ENCODE assay signal across 16 cellular contexts in genomic region chr22:43106302-43106701, GRCh38. TPM values are rescaled to one million over a fixed set of nuclear protein-coding genes. Genes with fewer than 3 reads are reported as not detected.
DNase-seq lines count a peak whose midpoint lies in the region; ATAC-seq, FAIRE-seq and TF ChIP-seq lines count a peak whose summit lies in the region.
"Had no signal": no experiment of that assay in that cellular context is flagged by ENCODE, and none has a peak within 500 bp of the region (broad histone marks: within the 10 kb centered on the region; RNA-seq: fewer than 3 reads in every experiment).

No MANE protein-coding gene starts in this region.

- in situ Hi-C loops in K562 (cut with MboI), result no loop called here

- H3K23me2 ChIP-seq in H9 (ENCODE audit: insufficient read length, low read depth, low read length, poor library complexity, severe bottlenecking), result peaks cover 7% of the 10 kb centered on the region

- H2BK5ac ChIP-seq in H9 (ENCODE audit: insufficient read length, low read length) (no peak overlapping the region), neuronal stem cell (ENCODE audit: low read length) (peak overlapping the region; percentile 53)

- no peaks in the 10 kb centered on the region for H3K9me3 Mint-ChIP-seq in H9
- H3K9me3 Mint-ChIP-seq: CD4-positive, alpha-beta memory T cell had no signal

- peaks cover 16 to 28% of the 10 kb centered on the region in 2 experiments for H3K4me1 Mint-ChIP-seq in H9

- H3K79me1 ChIP-seq in H9 (ENCODE audit: insufficient read depth, low read depth, low read length, poor library complexity, severe bottlenecking) (no peaks in the 10 kb centered on the region), neuronal stem cell (ENCODE audit: low read depth, low read length) (no peaks in the 10 kb centered on the region)

- H4K8ac ChIP-seq in H9 (replicated peaks; ENCODE audit: insufficient read length, low read depth, low read length) (no peak overlapping the region), neuronal stem cell (ENCODE audit: low read depth, low read length) (no peak overlapping the region)

- H3K23ac ChIP-seq in H9 (ENCODE audit: insufficient read length, low read depth, low read length) (no peak overlapping the region), neuronal stem cell (ENCODE audit: low read depth, low read length, poor library complexity) (no peak overlapping the region)

- no peak overlapping the region; a peak in 1 of 7 replicates for H3K27ac Mint-ChIP-seq in H9
- H3K27ac Mint-ChIP-seq: CD14-positive monocyte had no signal

- BruUV-seq in K562 (replicated peaks; lab: Mats Ljungman, UMichigan), result no TSS peak

- H2BK15ac ChIP-seq in H9 (ENCODE audit: low read depth, low read length) (peak overlapping the region; percentile 69; the same call in 1 of the 2 replicates), neuronal stem cell (ENCODE audit: low read length) (no peak overlapping the region)

- TF ChIP-seq RAD21 in K562 (CRISPR knock-in tag; conservative IDR thresholded peaks at IDR 0.05 in 1 of 2, IDR thresholded peaks at IDR 0.05 in 1 of 2), result no peak

- H3K4me1 ChIP-seq in H9 (ENCODE audit: insufficient read depth, low read length) (no peaks in the 10 kb centered on the region; the same call in 1 of the 2 replicates), K562 (replicated peaks in 1 of 2; ENCODE audit: control insufficient read depth in 2 of 2, insufficient read depth in 2 of 2, low read length in 2 of 2) (peaks cover 20 to 29% of the 10 kb centered on the region in 2 experiments; a peak in 4 of 5 replicates), neuronal stem cell (ENCODE audit: control insufficient read depth in 2 of 2, insufficient read depth in 1 of 2, low read depth in 1 of 2, low read length in 2 of 2) (peaks cover 18 to 23% of the 10 kb centered on the region in 2 donors), Peyer's patch (peaks cover 0 to 26% (median 7%) of the 10 kb centered on the region in 4 donors)

- no peaks in the 10 kb centered on the region for H3K79me2 ChIP-seq in H9 (ENCODE audit: insufficient read depth, low read length)
- H3K79me2 ChIP-seq in K562 (ENCODE audit: control insufficient read depth, insufficient read depth, low read length), result no peaks in the 10 kb centered on the region

- no peaks in the 10 kb centered on the region for H3K9me1 ChIP-seq in K562 (ENCODE audit: control insufficient read depth, insufficient read depth, low read length)

- H3K4ac ChIP-seq in H9 (ENCODE audit: low read depth, low read length) (no peak overlapping the region), neuronal stem cell (ENCODE audit: low read length) (no peak overlapping the region)

- TF ChIP-seq POLR2A in K562 (conservative IDR thresholded peaks at IDR 0.05), result no peak
- no peak for TF ChIP-seq POLR2A in Peyer's patch (IDR thresholded peaks at IDR 0.05)

- no peak for ATAC-seq in K562
- ATAC-seq in GM18870 (IDR thresholded peaks at IDR 0.05; ENCODE audit: unreplicated experiment), result no peak

- H3K36me3 ChIP-seq in K562 (ENCODE audit: control insufficient read depth, insufficient read depth, low read length) (no peaks in the 10 kb centered on the region), neuronal stem cell (replicated peaks in 1 of 2; ENCODE audit: control insufficient read depth in 2 of 2, insufficient read depth in 2 of 2, low read length in 2 of 2) (no peaks in the 10 kb centered on the region), Peyer's patch (no peaks in the 10 kb centered on the region)
- H3K36me3 ChIP-seq: BE2C, HAP-1 had no signal

- peaks cover 16% of the 10 kb centered on the region for H3K27me3 ChIP-seq in H9 (ENCODE audit: insufficient read depth, low read length)
- peaks cover 0 to 3% of the 10 kb centered on the region in 2 experiments; a peak in 2 of 5 replicates for H3K27me3 ChIP-seq in K562 (ENCODE audit: control insufficient read depth in 2 of 2, insufficient read depth in 2 of 2, low read length in 2 of 2)
- peaks cover 9 to 28% (median 23%) of the 10 kb centered on the region in 3 experiments for H3K27me3 ChIP-seq in neuronal stem cell (ENCODE audit: control insufficient read depth in 3 of 3, insufficient read depth in 3 of 3, low read depth in 1 of 3, low read length in 3 of 3)
- no peaks in the 10 kb centered on the region for H3K27me3 ChIP-seq in Peyer's patch

- no peaks in the 10 kb centered on the region for H3K9me3 ChIP-seq in H9 (ENCODE audit: control insufficient read depth, low read depth, low read length)
- no peaks in the 10 kb centered on the region for H3K9me3 ChIP-seq in K562 (replicated peaks; ENCODE audit: control insufficient read depth, insufficient read depth, low read depth, low read length)
- no peaks in the 10 kb centered on the region for H3K9me3 ChIP-seq in neuronal stem cell (replicated peaks in 1 of 2; ENCODE audit: control insufficient read depth in 2 of 2, insufficient read depth in 1 of 2, low read depth in 1 of 2, low read length in 2 of 2)
- no peaks in the 10 kb centered on the region for H3K9me3 ChIP-seq in Peyer's patch
- H3K9me3 ChIP-seq: BE2C, HAP-1 had no signal

- CTCF ChIA-PET in K562 (lab: Yijun Ruan, JAX; ENCODE audit: low intra/inter-chr PET ratio), result no interaction called here

- H3K9ac ChIP-seq in H9 (ENCODE audit: extremely low read depth, insufficient read length, low read length) (no peak overlapping the region), K562 (ENCODE audit: insufficient read depth in 1 of 2, low read depth in 2 of 2, low read length in 2 of 2) (no peak overlapping the region), neuronal stem cell (ENCODE audit: low read depth, low read length, poor library complexity) (no peak overlapping the region)

- H2AK5ac ChIP-seq in H9 (ENCODE audit: insufficient read length, low read length) (no peak overlapping the region), neuronal stem cell (ENCODE audit: low read depth, low read length) (no peak overlapping the region)

- no peak overlapping the region for H3K4me3 Mint-ChIP-seq in H9
- H3K4me3 Mint-ChIP-seq: CD14-positive monocyte; CD4-positive, alpha-beta memory T cell had no signal

- no peak overlapping the region for H2BK120ac ChIP-seq in H9 (ENCODE audit: low read depth, low read length, poor library complexity, severe bottlenecking)
- no peak overlapping the region for H2BK120ac ChIP-seq in neuronal stem cell (ENCODE audit: low read depth, low read length)

- POLR2A ChIA-PET in K562 (lab: Yijun Ruan, JAX), result no interaction called here

- H3K14ac ChIP-seq in H9 (ENCODE audit: insufficient read depth, low read length), result no peak overlapping the region
- H3K14ac ChIP-seq in neuronal stem cell (ENCODE audit: low read length), result no peak overlapping the region

- no peak for FAIRE-seq in K562 (lab: Jason Lieb, UNC)
- FAIRE-seq: A204.1 had no signal

- no peak overlapping the region for H3K18ac ChIP-seq in H9 (ENCODE audit: insufficient read length, low read depth, low read length)
- H3K18ac ChIP-seq in neuronal stem cell (ENCODE audit: low read length), result peak overlapping the region; percentile 52

- no peaks in the 10 kb centered on the region for H3K36me3 Mint-ChIP-seq in H9 (ENCODE audit: insufficient read depth in 1 of 3, low read depth in 3 of 3)
- H3K36me3 Mint-ChIP-seq: CD14-positive monocyte; CD4-positive, alpha-beta memory T cell had no signal

- intact Hi-C loops in K562 (cut with micrococcal nuclease), result no loop called here

- DNase-seq in H9 (no peak), K562 (ENCODE audit: extremely low read depth in 1 of 4, low spot score in 3 of 4) (no peak), neuronal stem cell (ENCODE audit: low spot score) (no peak), Peyer's patch (no peak), LoVo (ENCODE audit: low spot score) (no peak)
- DNase-seq: ACHN; BE2C; CD4-positive, alpha-beta memory T cell; DMS79 treated with DMSO at 0.1 percent for 48 hours; GF-D8; GOT3 had no signal

- H4K91ac ChIP-seq in H9 (ENCODE audit: insufficient read length, low read depth, low read length) (no peak overlapping the region), neuronal stem cell (ENCODE audit: low read depth, low read length, poor library complexity) (no peak overlapping the region)

- no peak overlapping the region for H2AFZ ChIP-seq in H9 (ENCODE audit: low read length)
- no peak overlapping the region for H2AFZ ChIP-seq in K562 (ENCODE audit: low read depth, low read length)
- H2AFZ ChIP-seq in neuronal stem cell (ENCODE audit: low read length), result no peak overlapping the region

- H3K4me2 ChIP-seq in H9 (ENCODE audit: insufficient read depth, insufficient read length, low read length), result no peak overlapping the region
- H3K4me2 ChIP-seq in K562 (ENCODE audit: insufficient read depth, low read length), result no peak overlapping the region
- no peak overlapping the region for H3K4me2 ChIP-seq in neuronal stem cell (ENCODE audit: insufficient read depth, low read length, poor library complexity, severe bottlenecking)

- no peak for TF ChIP-seq EP300 in K562 (IDR thresholded peaks at IDR 0.05; ENCODE audit: low read length)

- no CpG with 5 or more reads among the region's 8 CpGs for WGBS in H9 (ENCODE audit: extremely low coverage, insufficient read length, low lambda C conversion rate)
- 70% methylated on average over 8 of the region's 8 CpGs for WGBS in K562 (ENCODE audit: insufficient coverage, low coverage, missing lambda C conversion rate)
- whole genome bisulfite sequencing in neuronal stem cell (ENCODE audit: extremely low coverage in 2 of 2, insufficient read length in 2 of 2, insufficient replicate concordance in 1 of 2), 2 donors, result no CpG with 5 or more reads among the region's 8 CpGs

- H3K4me3 ChIP-seq in K562 (no peak overlapping the region), neuronal stem cell (ENCODE audit: low read length in 2 of 2) (no peak overlapping the region), Peyer's patch (no peak overlapping the region)
- H3K4me3 ChIP-seq: HAP-1 had no signal

- H4K20me1 ChIP-seq in H9 (ENCODE audit: control insufficient read depth, insufficient read depth, insufficient read length) (no peaks in the 10 kb centered on the region), K562 (replicated peaks; ENCODE audit: control insufficient read depth, insufficient read depth, low read length) (no peaks in the 10 kb centered on the region)

- no peak overlapping the region for H3K56ac ChIP-seq in H9 (ENCODE audit: insufficient read length, low read depth, low read length)

- H4K5ac ChIP-seq in H9 (ENCODE audit: insufficient read length, low read depth, low read length), result no peak overlapping the region

- H3K27ac ChIP-seq in H9 (ENCODE audit: insufficient read length, low read depth, low read length), result no peak overlapping the region
- no peak overlapping the region for H3K27ac ChIP-seq in K562 (ENCODE audit: extremely low read depth, low read depth, low read length)
- no peak overlapping the region for H3K27ac ChIP-seq in neuronal stem cell (replicated peaks; ENCODE audit: low read length)
- no peak overlapping the region for H3K27ac ChIP-seq in Peyer's patch
- H3K27ac ChIP-seq: HL-60 had no signal

- no peak overlapping the region for H2BK20ac ChIP-seq in H9 (ENCODE audit: low read depth, low read length, poor library complexity, severe bottlenecking)

- H3K27me3 Mint-ChIP-seq in H9 (ENCODE audit: low read depth), result peaks cover 46% of the 10 kb centered on the region
- H3K27me3 Mint-ChIP-seq: CD4-positive, alpha-beta memory T cell had no signal

- H3T11ph ChIP-seq in H9 (ENCODE audit: low read length), result no peak overlapping the region

- no peak for TF ChIP-seq CTCF in H9 (conservative IDR thresholded peaks at IDR 0.05)
- TF ChIP-seq CTCF in K562 (IDR thresholded peaks at IDR 0.05 in 2 of 3, conservative IDR thresholded peaks at IDR 0.05 in 1 of 3; ENCODE audit: insufficient read depth in 2 of 3, low read depth in 1 of 3, low read length in 3 of 3), result no peak
- TF ChIP-seq CTCF in Peyer's patch (IDR thresholded peaks at IDR 0.05), result no peak

- H2BK12ac ChIP-seq in H9 (ENCODE audit: insufficient read length, low read depth, low read length) (no peak overlapping the region), neuronal stem cell (ENCODE audit: low read length) (no peak overlapping the region)

RNA-seq across cellular contexts. Expression of gene BIK, which starts 4.2 kb away (rescaled TPM):
- total RNA-seq in H9 (2021) (6.8 and 8.3 TPM in 2 replicates), K562 (2014; rRNA removed) (0.18 and 0.69 TPM in 2 replicates), K562 (2014; rRNA removed; fragmentation: Illumina TruSeq; extraction: Trizol) (0.15 and 0.19 TPM in 2 replicates), K562 (2015; rRNA removed; fragmentation: Illumina TruSeq; extraction: Trizol) (not detected in 2 replicates), K562 (2021) (0.20 and 0.22 TPM in 2 replicates), Peyer's patch (10 to 100 TPM in 2 of 4 donors, 1 to 10 TPM in 1, not detected in 1; 7.4 to 16.5 (median 15.6) TPM)
- not detected in 2 replicates for total RNA-seq in K562 (2011; cell fraction: chromatin; rRNA removed; ENCODE audit: low replicate concordance)
- total RNA-seq in K562 (2011; cell fraction: nucleolus; rRNA removed), result 0.33 TPM in 1 of 2 replicates, not detected in the other
- not detected in 2 replicates for total RNA-seq in K562 (2011; cell fraction: nucleoplasm; rRNA removed)
- polyA plus RNA-seq in K562 (2011; rRNA removed) (0.08 and 0.34 TPM in 2 replicates), K562 (2014; fragmentation: Illumina TruSeq; extraction: Trizol) (not detected in 2 replicates), K562 (2014; fragmentation: Nextera tagmentation; extraction: Ambion mirVana) (not detected), K562 (2014; rRNA removed) (0.23 and 0.28 TPM in 2 replicates)
- 0.58 and 0.78 TPM in 2 replicates for polyA plus RNA-seq in K562 (2011; cell fraction: cytosol; rRNA removed)
- 0.41 TPM in 1 of 2 replicates, not detected in the other for polyA plus RNA-seq in K562 (2011; cell fraction: nucleus; rRNA removed)
- polyA plus RNA-seq in K562 (2012), result 0.10 and 0.18 TPM in 2 replicates
- polyA minus RNA-seq in K562 (2011; rRNA and poly(A)+ RNA removed), result not detected in 2 replicates
- polyA minus RNA-seq in K562 (2011; cell fraction: cytosol; rRNA and poly(A)+ RNA removed), result not detected in 2 replicates
- polyA minus RNA-seq in K562 (2011; cell fraction: nucleus; rRNA and poly(A)+ RNA removed), result not detected in 2 replicates
- 1.3 TPM for polyA plus RNA-seq in neuronal stem cell (2013, experiment 1 of 2)
- polyA plus RNA-seq in neuronal stem cell (2013, experiment 2 of 2), result 1.0 TPM

RNA-seq across cellular contexts. Expression of gene TTLL1, which starts 17.1 kb away (rescaled TPM):
- 4.1 TPM in 2 replicates for total RNA-seq in H9 (2021)
- 0.49 and 0.81 TPM in 2 replicates for total RNA-seq in K562 (2011; cell fraction: chromatin; rRNA removed; ENCODE audit: low replicate concordance)
- 0.33 and 0.66 TPM in 2 replicates for total RNA-seq in K562 (2011; cell fraction: nucleolus; rRNA removed)
- total RNA-seq in K562 (2011; cell fraction: nucleoplasm; rRNA removed), result 0.37 TPM in 1 of 2 replicates, not detected in the other
- total RNA-seq in K562 (2014; rRNA removed), result 0.14 and 0.29 TPM in 2 replicates
- 0.22 and 0.25 TPM in 2 replicates for total RNA-seq in K562 (2014; rRNA removed; fragmentation: Illumina TruSeq; extraction: Trizol)
- total RNA-seq in K562 (2015; rRNA removed; fragmentation: Illumina TruSeq; extraction: Trizol), result 0.19 and 0.43 TPM in 2 replicates
- total RNA-seq in K562 (2021), result 0.16 and 0.29 TPM in 2 replicates
- 0.85 and 1.7 TPM in 2 replicates for polyA plus RNA-seq in K562 (2011; rRNA removed)
- polyA plus RNA-seq in K562 (2011; cell fraction: cytosol; rRNA removed), result 0.94 and 2.0 TPM in 2 replicates
- 0.64 and 1.2 TPM in 2 replicates for polyA plus RNA-seq in K562 (2011; cell fraction: nucleus; rRNA removed)
- polyA plus RNA-seq in K562 (2012), result 0.43 and 2.2 TPM in 2 replicates
- 0.26 and 0.36 TPM in 2 replicates for polyA plus RNA-seq in K562 (2014; fragmentation: Illumina TruSeq; extraction: Trizol)
- polyA plus RNA-seq in K562 (2014; fragmentation: Nextera tagmentation; extraction: Ambion mirVana), result under 1 TPM; 0.06 to 0.08 TPM
- 0.17 and 0.76 TPM in 2 replicates for polyA plus RNA-seq in K562 (2014; rRNA removed)
- polyA minus RNA-seq in K562 (2011; rRNA and poly(A)+ RNA removed), result 0.63 and 1.1 TPM in 2 replicates
- not detected in 2 replicates for polyA minus RNA-seq in K562 (2011; cell fraction: cytosol; rRNA and poly(A)+ RNA removed)
- polyA minus RNA-seq in K562 (2011; cell fraction: nucleus; rRNA and poly(A)+ RNA removed), result 0.27 and 0.44 TPM in 2 replicates
- 18.5 TPM for polyA plus RNA-seq in neuronal stem cell (2013, experiment 1 of 2)
- 17.6 TPM for polyA plus RNA-seq in neuronal stem cell (2013, experiment 2 of 2)
- total RNA-seq in Peyer's patch, result 1 to 10 TPM; 1.7 to 5.0 (median 3.5) TPM

RNA-seq across cellular contexts. Expression of gene MCAT, which starts 36.9 kb away (rescaled TPM):
- total RNA-seq in H9 (2021), result 20.3 and 21.5 TPM in 2 replicates
- total RNA-seq in K562 (2011; cell fraction: chromatin; rRNA removed; ENCODE audit: low replicate concordance), result 25.0 and 49.3 TPM in 2 replicates
- total RNA-seq in K562 (2011; cell fraction: nucleolus; rRNA removed), result 30.9 and 31.7 TPM in 2 replicates
- total RNA-seq in K562 (2011; cell fraction: nucleoplasm; rRNA removed), result 31.2 and 31.8 TPM in 2 replicates
- total RNA-seq in K562 (2014; rRNA removed), result 23.7 and 28.4 TPM in 2 replicates
- total RNA-seq in K562 (2014; rRNA removed; fragmentation: Illumina TruSeq; extraction: Trizol), result 8.1 and 9.6 TPM in 2 replicates
- 11.7 and 12.4 TPM in 2 replicates for total RNA-seq in K562 (2015; rRNA removed; fragmentation: Illumina TruSeq; extraction: Trizol)
- 26.3 and 27.8 TPM in 2 replicates for total RNA-seq in K562 (2021)
- polyA plus RNA-seq in K562 (2011; rRNA removed), result 13.9 and 14.0 TPM in 2 replicates
- 17.7 and 40.8 TPM in 2 replicates for polyA plus RNA-seq in K562 (2011; cell fraction: cytosol; rRNA removed)
- 13.2 and 14.3 TPM in 2 replicates for polyA plus RNA-seq in K562 (2011; cell fraction: nucleus; rRNA removed)
- 12.8 and 15.3 TPM in 2 replicates for polyA plus RNA-seq in K562 (2012)
- 15.0 TPM in 2 replicates for polyA plus RNA-seq in K562 (2014; fragmentation: Illumina TruSeq; extraction: Trizol)
- polyA plus RNA-seq in K562 (2014; fragmentation: Nextera tagmentation; extraction: Ambion mirVana), result 1 to 10 TPM; 3.3 to 4.6 TPM
- 25.3 and 27.7 TPM in 2 replicates for polyA plus RNA-seq in K562 (2014; rRNA removed)
- 15.7 and 17.6 TPM in 2 replicates for polyA minus RNA-seq in K562 (2011; rRNA and poly(A)+ RNA removed)
- polyA minus RNA-seq in K562 (2011; cell fraction: cytosol; rRNA and poly(A)+ RNA removed), result 9.4 and 11.2 TPM in 2 replicates
- polyA minus RNA-seq in K562 (2011; cell fraction: nucleus; rRNA and poly(A)+ RNA removed), result 8.2 and 15.8 TPM in 2 replicates
- polyA plus RNA-seq in neuronal stem cell (2013, experiment 1 of 2), result 14.6 TPM
- 12.4 TPM for polyA plus RNA-seq in neuronal stem cell (2013, experiment 2 of 2)
- 10 to 100 TPM in 3 of 4 donors, 1 to 10 TPM in 1; 9.1 to 28.5 (median 15.1) TPM for total RNA-seq in Peyer's patch

RNA-seq across cellular contexts. Expression of gene TSPO, which starts 45.1 kb away (rescaled TPM):
- total RNA-seq in H9 (2021) (12.1 and 14.8 TPM in 2 replicates), K562 (2014; rRNA removed) (108 and 141 TPM in 2 replicates), K562 (2014; rRNA removed; fragmentation: Illumina TruSeq; extraction: Trizol) (6.0 and 7.2 TPM in 2 replicates), K562 (2015; rRNA removed; fragmentation: Illumina TruSeq; extraction: Trizol) (25.3 and 29.2 TPM in 2 replicates), K562 (2021) (81.7 and 82.4 TPM in 2 replicates), Peyer's patch (100 to 1,000 TPM; 220 to 304 (median 270) TPM)
- 4.2 and 18.3 TPM in 2 replicates for total RNA-seq in K562 (2011; cell fraction: chromatin; rRNA removed; ENCODE audit: low replicate concordance)
- 30.4 and 33.7 TPM in 2 replicates for total RNA-seq in K562 (2011; cell fraction: nucleolus; rRNA removed)
- total RNA-seq in K562 (2011; cell fraction: nucleoplasm; rRNA removed), result 12.2 and 13.5 TPM in 2 replicates
- polyA plus RNA-seq in K562 (2011; rRNA removed) (29.0 and 49.9 TPM in 2 replicates), K562 (2014; fragmentation: Illumina TruSeq; extraction: Trizol) (11.5 and 38.8 TPM in 2 replicates), K562 (2014; fragmentation: Nextera tagmentation; extraction: Ambion mirVana) (10 to 100 TPM in 1 of 2 experiments, 1 to 10 TPM in 1; 4.9 to 18.0 TPM), K562 (2014; rRNA removed) (126 and 139 TPM in 2 replicates)
- polyA plus RNA-seq in K562 (2011; cell fraction: cytosol; rRNA removed), result 81.9 and 251 TPM in 2 replicates
- polyA plus RNA-seq in K562 (2011; cell fraction: nucleus; rRNA removed), result 42.5 and 50.8 TPM in 2 replicates
- 45.5 and 82.4 TPM in 2 replicates for polyA plus RNA-seq in K562 (2012)
- 2.7 and 3.9 TPM in 2 replicates for polyA minus RNA-seq in K562 (2011; rRNA and poly(A)+ RNA removed)
- polyA minus RNA-seq in K562 (2011; cell fraction: cytosol; rRNA and poly(A)+ RNA removed), result 15.2 and 30.7 TPM in 2 replicates
- polyA minus RNA-seq in K562 (2011; cell fraction: nucleus; rRNA and poly(A)+ RNA removed), result 7.3 and 7.7 TPM in 2 replicates
- polyA plus RNA-seq in neuronal stem cell (2013, experiment 1 of 2), result 13.7 TPM
- 13.8 TPM for polyA plus RNA-seq in neuronal stem cell (2013, experiment 2 of 2)
